1 cellular context compared by ENCODE assay signal in the genomic region with DNA sequence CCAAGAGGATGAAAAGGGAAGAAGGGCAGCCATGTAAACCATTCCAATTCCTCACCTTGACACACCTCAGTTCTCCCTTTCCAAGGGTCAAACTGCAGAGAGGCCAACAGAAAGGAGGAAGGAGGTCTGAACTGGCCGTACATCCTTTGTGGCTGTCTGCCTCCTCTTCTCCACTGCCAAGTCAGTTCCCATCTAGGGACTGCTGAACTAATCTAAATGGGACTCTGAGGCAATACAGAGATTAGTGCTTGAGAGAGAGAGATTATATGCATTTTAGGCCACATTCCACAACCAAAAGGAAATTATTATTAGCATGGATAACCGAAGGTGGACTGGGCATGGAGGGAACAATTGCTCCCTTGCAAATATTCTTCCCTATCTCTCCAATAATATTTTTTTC.
TF ChIP-seq lines count a peak whose summit lies in the region.

No MANE protein-coding gene starts in this region.

TF ChIP-seq in GM12878, 131 proteins besides CTCF, POLR2A, EP300 and RAD21:
- TF ChIP-seq EGR1 (IDR thresholded peaks at IDR 0.05; ENCODE audit: borderline replicate concordance in 1 of 2, low read depth in 2 of 2, low read length in 2 of 2), result no peak
- TF ChIP-seq SUZ12 (IDR thresholded peaks at IDR 0.05; ENCODE audit: unreplicated experiment), result no peak
- TF ChIP-seq, protein P1, sequence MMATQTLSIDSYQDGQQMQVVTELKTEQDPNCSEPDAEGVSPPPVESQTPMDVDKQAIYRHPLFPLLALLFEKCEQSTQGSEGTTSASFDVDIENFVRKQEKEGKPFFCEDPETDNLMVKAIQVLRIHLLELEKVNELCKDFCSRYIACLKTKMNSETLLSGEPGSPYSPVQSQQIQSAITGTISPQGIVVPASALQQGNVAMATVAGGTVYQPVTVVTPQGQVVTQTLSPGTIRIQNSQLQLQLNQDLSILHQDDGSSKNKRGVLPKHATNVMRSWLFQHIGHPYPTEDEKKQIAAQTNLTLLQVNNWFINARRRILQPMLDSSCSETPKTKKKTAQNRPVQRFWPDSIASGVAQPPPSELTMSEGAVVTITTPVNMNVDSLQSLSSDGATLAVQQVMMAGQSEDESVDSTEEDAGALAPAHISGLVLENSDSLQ (IDR thresholded peaks at IDR 0.05), result no peak
- no peak for TF ChIP-seq CHD1 (IDR thresholded peaks at IDR 0.05; ENCODE audit: low read depth, low read length)
- TF ChIP-seq, protein P2, sequence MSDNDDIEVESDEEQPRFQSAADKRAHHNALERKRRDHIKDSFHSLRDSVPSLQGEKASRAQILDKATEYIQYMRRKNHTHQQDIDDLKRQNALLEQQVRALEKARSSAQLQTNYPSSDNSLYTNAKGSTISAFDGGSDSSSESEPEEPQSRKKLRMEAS (IDR thresholded peaks at IDR 0.05; ENCODE audit: low read depth, low read length), result no peak
- no peak for TF ChIP-seq MLLT1 (IDR thresholded peaks at IDR 0.05)
- no peak for TF ChIP-seq POLR2AphosphoS5 (IDR thresholded peaks at IDR 0.05; ENCODE audit: low read length)
- TF ChIP-seq MYB (IDR thresholded peaks at IDR 0.05; ENCODE audit: borderline replicate concordance, low read depth, low read length), result no peak
- TF ChIP-seq, protein P3, sequence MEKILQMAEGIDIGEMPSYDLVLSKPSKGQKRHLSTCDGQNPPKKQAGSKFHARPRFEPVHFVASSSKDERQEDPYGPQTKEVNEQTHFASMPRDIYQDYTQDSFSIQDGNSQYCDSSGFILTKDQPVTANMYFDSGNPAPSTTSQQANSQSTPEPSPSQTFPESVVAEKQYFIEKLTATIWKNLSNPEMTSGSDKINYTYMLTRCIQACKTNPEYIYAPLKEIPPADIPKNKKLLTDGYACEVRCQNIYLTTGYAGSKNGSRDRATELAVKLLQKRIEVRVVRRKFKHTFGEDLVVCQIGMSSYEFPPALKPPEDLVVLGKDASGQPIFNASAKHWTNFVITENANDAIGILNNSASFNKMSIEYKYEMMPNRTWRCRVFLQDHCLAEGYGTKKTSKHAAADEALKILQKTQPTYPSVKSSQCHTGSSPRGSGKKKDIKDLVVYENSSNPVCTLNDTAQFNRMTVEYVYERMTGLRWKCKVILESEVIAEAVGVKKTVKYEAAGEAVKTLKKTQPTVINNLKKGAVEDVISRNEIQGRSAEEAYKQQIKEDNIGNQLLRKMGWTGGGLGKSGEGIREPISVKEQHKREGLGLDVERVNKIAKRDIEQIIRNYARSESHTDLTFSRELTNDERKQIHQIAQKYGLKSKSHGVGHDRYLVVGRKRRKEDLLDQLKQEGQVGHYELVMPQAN (conservative IDR thresholded peaks at IDR 0.05), result no peak
- TF ChIP-seq IKZF2 (IDR thresholded peaks at IDR 0.05), result no peak
- no peak for TF ChIP-seq KAT2A (conservative IDR thresholded peaks at IDR 0.05; ENCODE audit: control insufficient read depth, low read depth, low read length)
- no peak for TF ChIP-seq BCLAF1 (IDR thresholded peaks at IDR 0.05)
- no peak for TF ChIP-seq RCOR1 (conservative IDR thresholded peaks at IDR 0.05; ENCODE audit: low read depth, low read length)
- TF ChIP-seq ATF3 (IDR thresholded peaks at IDR 0.05; ENCODE audit: borderline replicate concordance, extremely low read depth, low read depth, low read length), result no peak
- TF ChIP-seq RAD51 (IDR thresholded peaks at IDR 0.05), result no peak
- TF ChIP-seq ZNF217 (IDR thresholded peaks at IDR 0.05), result no peak
TF ChIP-seq in GM12878: peak in this region for 0.
